Comparison of ENCODE assay signal across 10 cellular contexts in genomic region chr10:34721201-34721840, GRCh38.
DNase-seq lines count a peak whose midpoint lies in the region; ATAC-seq and TF ChIP-seq lines count a peak whose summit lies in the region.
"Had no signal": no experiment of that assay in that cellular context is flagged by ENCODE, and none has a peak within 500 bp of the region (broad histone marks: within the 10 kb centered on the region; RNA-seq: fewer than 3 reads in every experiment).

No MANE protein-coding gene starts in this region.

- no peaks in the 10 kb centered on the region for H3K9me2 ChIP-seq in Karpas-422 (replicated peaks; ENCODE audit: insufficient read depth, low read length)

- H2AFZ ChIP-seq in Karpas-422 (ENCODE audit: low read length) = no peak overlapping the region

- H3K27me3 ChIP-seq in Karpas-422 (ENCODE audit: low read length) = no peaks in the 10 kb centered on the region
- H3K27me3 ChIP-seq: thyroid gland had no signal

- no peak for TF ChIP-seq CTCF in astrocyte of the spinal cord (IDR thresholded peaks at IDR 0.05; ENCODE audit: low read depth, low read length)

- no peaks in the 10 kb centered on the region for H3K79me2 ChIP-seq in Karpas-422 (ENCODE audit: low read length)

- peak overlapping the region; percentile 2 for H3K4me2 ChIP-seq in Karpas-422 (ENCODE audit: low read depth, low read length, poor library complexity, severe bottlenecking)

- no peaks in the 10 kb centered on the region for H3K9me3 ChIP-seq in Karpas-422 (ENCODE audit: low read length)
- H3K9me3 ChIP-seq: thyroid gland had no signal

- H3K4me3 ChIP-seq in Karpas-422 (ENCODE audit: low read length) (no peak overlapping the region), astrocyte of the spinal cord (ENCODE audit: low read depth, low read length) (no peak overlapping the region)
- H3K4me3 ChIP-seq: thyroid gland had no signal

- ATAC-seq in GM21360 (IDR thresholded peaks at IDR 0.05; ENCODE audit: unreplicated experiment) (no peak), HG03139 (IDR thresholded peaks at IDR 0.05; ENCODE audit: unreplicated experiment) (no peak)

- H3K4me1 ChIP-seq in Karpas-422 (ENCODE audit: low read length) = no peaks in the 10 kb centered on the region; the same call in none of the 2 replicates

- H3K9ac ChIP-seq in Karpas-422 (ENCODE audit: low read length) = no peak overlapping the region

- no peaks in the 10 kb centered on the region for H3K36me3 ChIP-seq in Karpas-422 (ENCODE audit: insufficient read depth, low read length)
- H3K36me3 ChIP-seq: thyroid gland had no signal

- in situ Hi-C loops in ACHN (cut with HindIII; ENCODE audit: low pct_ligation_motif_present, low pct_unique_long_range_greater_than_20kb, low sequenced_read_pairs) = no loop called here
- in situ Hi-C loops in astrocyte of the spinal cord (cut with HindIII; ENCODE audit: low sequenced_read_pairs) = no loop called here

- no peaks in the 10 kb centered on the region for H4K20me1 ChIP-seq in Karpas-422 (ENCODE audit: insufficient read depth, low read depth, low read length)

- H3K27ac ChIP-seq in Karpas-422 (ENCODE audit: low read length) = no peak overlapping the region
- H3K27ac ChIP-seq: thyroid gland had no signal

- DNase-seq in ACHN (peak; percentile 86), Karpas-422 (no peak), astrocyte of the spinal cord (ENCODE audit: low read depth, low spot score) (peak; percentile 85), islet precursor cell (peak; percentile 76), NCI-H1436 (lab: John Stamatoyannopoulos, UW) (no peak), cerebellar nuclear complex (lab: John Stamatoyannopoulos, UW) (no peak)
- DNase-seq: T-helper 1 cell, thyroid gland had no signal

Comparison
In these comparisons a context has a peak if more than half of its experiments do, and no peak if none do; other contexts are left out.
1. DNase-seq: peak in ACHN (single experiment), astrocyte of the spinal cord (single experiment) and islet precursor cell (single experiment); none in Karpas-422 (single experiment), NCI-H1436 (single experiment) and cerebellar nuclear complex (0 of 2).